ENCODE assay signal across 10 cellular contexts in the genomic region with DNA sequence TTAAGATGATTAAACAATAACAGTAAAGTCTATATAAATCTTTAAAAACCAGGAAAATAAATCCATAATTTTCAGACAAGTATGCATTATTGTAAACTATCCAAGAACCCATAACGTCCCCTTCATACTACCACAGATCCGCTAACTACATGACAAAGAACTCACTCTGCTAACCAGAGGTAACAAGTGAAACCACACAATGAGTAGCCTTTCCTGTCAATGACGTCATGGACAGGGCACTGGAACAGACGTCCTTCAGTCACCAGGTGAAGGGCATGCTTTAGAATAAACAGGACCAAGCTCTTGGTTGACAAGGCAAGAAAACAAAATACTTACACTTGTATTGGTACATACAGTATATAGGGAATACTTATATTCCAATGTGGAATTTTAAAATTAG. TPM values are rescaled to one million over a fixed set of nuclear protein-coding genes. Genes with fewer than 3 reads are reported as not detected.
DNase-seq lines count a peak whose midpoint lies in the region; ATAC-seq and TF ChIP-seq lines count a peak whose summit lies in the region.
"Had no signal": no experiment of that assay in that cellular context is flagged by ENCODE, and none has a peak within 500 bp of the region (broad histone marks: within the 10 kb centered on the region; RNA-seq: fewer than 3 reads in every experiment).

No MANE protein-coding gene starts in this region.

- H3K4me1 Mint-ChIP-seq in CD4-positive, alpha-beta T cell (ENCODE audit: low read depth) = no peaks in the 10 kb centered on the region

- H3K4me3 Mint-ChIP-seq in CD4-positive, alpha-beta T cell = no peak overlapping the region

- H3K9me3 ChIP-seq in Panc1 (ENCODE audit: control insufficient read depth, insufficient read depth, low read depth, low read length) = no peaks in the 10 kb centered on the region
- no peaks in the 10 kb centered on the region for H3K9me3 ChIP-seq in CD4-positive, alpha-beta T cell (ENCODE audit: control insufficient read depth, low read length)

- POLR2A ChIA-PET in Panc1 (lab: Charles Lee) = no interaction called here
- POLR2A ChIA-PET in CD4-positive, alpha-beta T cell (lab: Charles Lee) = no interaction called here

- TF ChIP-seq CTCF in Panc1 (IDR thresholded peaks at IDR 0.05) (no peak), epithelial cell of proximal tubule (conservative IDR thresholded peaks at IDR 0.05; ENCODE audit: low read depth, low read length) (no peak)
- TF ChIP-seq CTCF in CD4-positive, alpha-beta T cell (IDR thresholded peaks at IDR 0.05) = no peak

- no peaks in the 10 kb centered on the region for H3K36me3 ChIP-seq in Panc1 (ENCODE audit: control insufficient read depth, insufficient read depth, low read length)

- H3K4me1 ChIP-seq in Panc1 (ENCODE audit: control insufficient read depth, insufficient read depth, low read length) = no peaks in the 10 kb centered on the region

- H3K27ac Mint-ChIP-seq in CD4-positive, alpha-beta T cell = no peak overlapping the region

- no peaks in the 10 kb centered on the region for H3K27me3 Mint-ChIP-seq in CD4-positive, alpha-beta T cell

- intact Hi-C loops in Panc1 (cut with micrococcal nuclease; ENCODE audit: unreplicated experiment) = no loop called here
- intact Hi-C loops in CD4-positive, alpha-beta T cell (cut with DNase I, micrococcal nuclease) = no loop called here

- no peaks in the 10 kb centered on the region for H3K27me3 ChIP-seq in Panc1 (ENCODE audit: control insufficient read depth, insufficient read depth, low read length)
- no peaks in the 10 kb centered on the region for H3K27me3 ChIP-seq in CD4-positive, alpha-beta T cell (ENCODE audit: control insufficient read depth, insufficient read depth, low read length)

- CTCF ChIA-PET in Panc1 (lab: Charles Lee) = interaction anchor here (0.6 kb wide), 1 partner anchor 92 kb away, joined by 3 read pairs; no protein-coding TSS in a partner anchor
- CTCF ChIA-PET in CD4-positive, alpha-beta T cell (lab: Charles Lee) = interaction anchor here (1.8 kb wide), 1 partner anchor 9 kb away, joined by 5 read pairs; no protein-coding TSS in a partner anchor

- ATAC-seq in Panc1 = peak; percentile 77; the same call in 1 of the 2 replicates
- ATAC-seq in GM19463 (IDR thresholded peaks at IDR 0.05; ENCODE audit: unreplicated experiment) = no peak
- ATAC-seq in CD4-positive, alpha-beta T cell (ENCODE audit: poor library complexity) = no peak

- H3K4me3 ChIP-seq in Panc1 (ENCODE audit: low read depth in 2 of 2, low read length in 2 of 2) = no peak overlapping the region
- no peak overlapping the region for H3K4me3 ChIP-seq in epithelial cell of proximal tubule (ENCODE audit: low read depth, low read length)

- H3K27ac ChIP-seq in Panc1 (ENCODE audit: low read length) = no peak overlapping the region
- no peak overlapping the region for H3K27ac ChIP-seq in CD4-positive, alpha-beta T cell (ENCODE audit: low read depth, low read length)

- in situ Hi-C loops in Panc1 (cut with HindIII; ENCODE audit: low pct_unique_long_range_greater_than_20kb, low sequenced_read_pairs) = no loop called here

- H3K36me3 Mint-ChIP-seq in CD4-positive, alpha-beta T cell (ENCODE audit: low read depth) = peaks cover 20% of the 10 kb centered on the region

- H3K9me3 Mint-ChIP-seq in CD4-positive, alpha-beta T cell = no peaks in the 10 kb centered on the region

- DNase-seq in EH (ENCODE audit: low read depth) (peak; percentile 16), Panc1 (ENCODE audit: low read depth, low spot score) (peak; percentile 57), epithelial cell of proximal tubule (ENCODE audit: low read depth) (peak; percentile 31), myocyte (ENCODE audit: low read depth) (peak; percentile 55), NCI-H128 (lab: John Stamatoyannopoulos, UW; ENCODE audit: unreplicated experiment) (no peak), NCI-H1694 treated with DMSO at 0.1 percent for 48 hours (lab: John Stamatoyannopoulos, UW) (no peak)
- DNase-seq in CD4-positive, alpha-beta T cell = no peak
- DNase-seq: activated CD8-positive, alpha-beta memory T cell treated with anti-CD3 and anti-CD28 coated beads, Interleukin-2, amount 50 U/mL, for 4 hours; COR-L47 had no signal

- BruUV-seq in Panc1 (replicated peaks; lab: Mats Ljungman, UMichigan) = no TSS peak

RNA-seq across cellular contexts. Expression of gene RNF130, which starts 45.2 kb away (rescaled TPM):
- total RNA-seq in Panc1 (2021; ENCODE audit: unreplicated experiment) (73.1 TPM), epithelial cell of proximal tubule (28.3 and 36.6 TPM in 2 replicates), myocyte (32.4 and 36.8 TPM in 2 replicates)
- 89.7 TPM for polyA plus RNA-seq in Panc1 (2012; ENCODE audit: insufficient read length)
- 23.6 TPM for polyA plus RNA-seq in myocyte (2012)
- 10 to 100 TPM; 18.2 to 19.1 TPM for total RNA-seq in CD4-positive, alpha-beta T cell

Comparison
In these comparisons a context has a peak if more than half of its experiments do, and no peak if none do; other contexts are left out.
1. DNase-seq: peak in EH (single experiment), Panc1 (single experiment), epithelial cell of proximal tubule (single experiment) and myocyte (single experiment); none in NCI-H128 (single experiment), NCI-H1694 treated with DMSO at 0.1 percent for 48 hours (single experiment) and CD4-positive, alpha-beta T cell (0 of 10).